ENCODE assay signal across 8 cellular contexts in the genomic region with DNA sequence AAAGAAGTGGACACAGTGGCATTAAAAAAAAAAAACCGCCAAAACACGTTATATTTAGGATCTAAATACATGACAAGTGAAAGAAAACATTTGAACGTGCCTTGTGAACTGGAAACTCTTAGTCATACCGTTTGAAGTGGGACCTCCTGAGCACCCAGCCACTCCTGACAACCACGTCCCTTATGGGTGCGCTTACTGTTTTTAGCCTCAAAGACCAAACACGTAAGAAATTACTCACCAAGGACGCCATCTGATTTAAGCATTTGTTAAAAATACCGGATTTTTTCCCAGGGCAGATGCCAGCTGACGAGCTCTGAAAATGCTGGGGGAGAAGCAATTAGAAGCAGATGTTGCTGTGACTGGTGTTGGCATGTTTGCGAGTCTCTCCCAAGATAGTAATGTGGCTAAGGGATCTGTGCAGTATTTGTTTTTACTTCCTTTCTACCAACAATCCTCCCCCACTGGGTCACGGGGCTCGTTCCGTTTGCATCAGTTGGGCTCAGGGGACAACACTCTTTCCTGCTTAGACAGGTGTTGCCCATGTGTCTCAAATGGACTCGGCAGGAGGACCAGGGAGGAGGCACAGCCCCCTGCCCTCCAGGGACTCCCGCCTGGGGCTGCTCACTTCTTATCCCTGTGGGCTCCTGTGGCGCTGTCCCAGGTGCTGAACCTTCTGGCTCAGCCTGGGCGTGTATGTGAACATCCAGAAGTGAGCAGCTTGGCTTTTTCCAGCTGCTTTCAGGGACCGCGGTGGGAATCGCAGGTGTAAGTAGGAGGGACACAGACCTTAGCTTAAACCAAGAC.
DNase-seq lines count a peak whose midpoint lies in the region; ATAC-seq, FAIRE-seq and TF ChIP-seq lines count a peak whose summit lies in the region.

No MANE protein-coding gene starts in this region.

- H3K36me3 Mint-ChIP-seq in astrocyte (ENCODE audit: low read depth, unreplicated experiment): peaks cover 16% of the 10 kb centered on the region

- TF ChIP-seq CTCF in astrocyte (IDR thresholded peaks at IDR 0.05; ENCODE audit: insufficient read depth, low read depth, low read length): no peak

- H3K9me3 ChIP-seq in astrocyte (ENCODE audit: insufficient read depth, low read depth, low read length): no peaks in the 10 kb centered on the region

- no peaks in the 10 kb centered on the region for H3K36me3 ChIP-seq in astrocyte (ENCODE audit: insufficient read depth, low read length)

- peak overlapping the region; percentile 34 for H3K4me2 ChIP-seq in astrocyte (ENCODE audit: low read length)

- no peak overlapping the region for H2AFZ ChIP-seq in astrocyte (ENCODE audit: low read depth, low read length)

- H3K9me3 Mint-ChIP-seq in astrocyte (ENCODE audit: unreplicated experiment): no peaks in the 10 kb centered on the region

- no peak overlapping the region for H3K4me3 Mint-ChIP-seq in astrocyte (ENCODE audit: unreplicated experiment)

- FAIRE-seq in astrocyte (lab: Jason Lieb, UNC): no peak

- peak; percentile 73 for ATAC-seq in GM21529 (IDR thresholded peaks at IDR 0.05; ENCODE audit: unreplicated experiment)

- H3K4me1 ChIP-seq in astrocyte (ENCODE audit: insufficient read depth, low read length): peaks cover 9% of the 10 kb centered on the region

- peaks cover 3% of the 10 kb centered on the region for H3K27me3 Mint-ChIP-seq in astrocyte (ENCODE audit: low read depth, unreplicated experiment)

- no peak overlapping the region for H3K9ac ChIP-seq in astrocyte (ENCODE audit: low read length)

- H3K27me3 ChIP-seq in astrocyte (ENCODE audit: insufficient read depth, low read length): no peaks in the 10 kb centered on the region

- DNase-seq in DMS 273 treated with DMSO at 0.1 percent for 48 hours (lab: John Stamatoyannopoulos, UW) (peak; percentile 76), LHCN-M2 (ENCODE audit: low read depth) (peak; percentile 62), T-helper 1 cell (peak in 3 of 5 donors; percentile 12 to 55 (median 53)), astrocyte (ENCODE audit: low read depth) (peak; percentile 78), kidney glomerular epithelial cell (lab: John Stamatoyannopoulos, UW) (peak; percentile 47), NCI-H1930 (lab: John Stamatoyannopoulos, UW) (no peak)
- DNase-seq in stimulated activated CD8-positive, alpha-beta memory T cell treated with anti-CD3 and anti-CD28 coated beads, Interleukin-15, amount 100 ng/mL, for 24 hours (ENCODE audit: low read depth): peak; percentile 35

- no peaks in the 10 kb centered on the region for H3K4me1 Mint-ChIP-seq in astrocyte (ENCODE audit: low read depth, unreplicated experiment)

- H3K27ac Mint-ChIP-seq in astrocyte (ENCODE audit: unreplicated experiment): no peak overlapping the region

- H3K79me2 ChIP-seq in astrocyte (ENCODE audit: insufficient read depth, low read length): no peaks in the 10 kb centered on the region

- peak overlapping the region; percentile 18 for H3K27ac ChIP-seq in astrocyte (ENCODE audit: low read depth, low read length)

- H4K20me1 ChIP-seq in astrocyte (ENCODE audit: insufficient read depth, low read length): peaks cover 27% of the 10 kb centered on the region

- no peak overlapping the region for H3K4me3 ChIP-seq in astrocyte (ENCODE audit: insufficient read depth, low read depth, low read length)

Comparison
In these comparisons a context has a peak if more than half of its experiments do, and no peak if none do; other contexts are left out.
1. DNase-seq: peak in DMS 273 treated with DMSO at 0.1 percent for 48 hours (single experiment), LHCN-M2 (single experiment), T-helper 1 cell (3 of 5), astrocyte (single experiment), kidney glomerular epithelial cell (single experiment) and stimulated activated CD8-positive, alpha-beta memory T cell treated with anti-CD3 and anti-CD28 coated beads, Interleukin-15, amount 100 ng/mL, for 24 hours (single experiment); none in NCI-H1930 (0 of 2).